In genomic region chr9:35658144-35658893, GRCh38 we compare ENCODE assay signal across 8 cellular contexts. TPM values are rescaled to one million over a fixed set of nuclear protein-coding genes. Genes with fewer than 3 reads are reported as not detected.
A peak's percentile ranks its signal among the peaks of the same experiment; 100 is the strongest.
DNase-seq lines count a peak whose midpoint lies in the region; ATAC-seq and TF ChIP-seq lines count a peak whose summit lies in the region.

A gene with protein sequence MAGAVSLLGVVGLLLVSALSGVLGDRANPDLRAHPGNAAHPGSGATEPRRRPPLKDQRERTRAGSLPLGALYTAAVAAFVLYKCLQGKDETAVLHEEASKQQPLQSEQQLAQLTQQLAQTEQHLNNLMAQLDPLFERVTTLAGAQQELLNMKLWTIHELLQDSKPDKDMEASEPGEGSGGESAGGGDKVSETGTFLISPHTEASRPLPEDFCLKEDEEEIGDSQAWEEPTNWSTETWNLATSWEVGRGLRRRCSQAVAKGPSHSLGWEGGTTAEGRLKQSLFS (plus strand): TSS chr9:35658292. CDS start chr9:35658380, 88 bp downstream.

- DNase-seq in DMS114 treated with DMSO at 0.1 percent for 48 hours (lab: John Stamatoyannopoulos, UW; ENCODE audit: unreplicated experiment) (peak; percentile 77), HuH-7.5 (ENCODE audit: low spot score) (peak; percentile 83), PC-3 (peak; percentile 81), erythroblast (lab: John Stamatoyannopoulos, UW) (peak; percentile 92 to 97)
- peak; percentile 87 for DNase-seq in activated T-cell treated with anti-CD3 and anti-CD28 coated beads, Interleukin-2, amount 50 U/mL, for 1 hour
- peak; percentile 61 for DNase-seq in stimulated activated CD8-positive, alpha-beta memory T cell treated with anti-CD3 and anti-CD28 coated beads, Interleukin-7, amount 100 ng/mL, for 24 hours (ENCODE audit: low read depth)

- H4K20me1 ChIP-seq in PC-3 (ENCODE audit: low read length), result no peaks in the 10 kb centered on the region

- POLR2A ChIA-PET in PC-3 (lab: Charles Lee; ENCODE audit: unreplicated experiment), result interaction anchor here (0.6 to 0.8 kb wide), 2 partner anchors 54 to 244 kb away, joined by 3 to 4 read pairs; no protein-coding TSS in a partner anchor

- H3K4me2 ChIP-seq in PC-3 (ENCODE audit: low read length), result peak within 1 kb of the TSS; percentile 98

- H3K27ac ChIP-seq in PC-3 (ENCODE audit: low read length), result peak within 1 kb of the TSS; percentile 98

- H3K9me3 ChIP-seq in PC-3 (ENCODE audit: low read length) (no peaks in the 10 kb centered on the region), mucosa of stomach (ENCODE audit: control insufficient read depth, low read length) (no peaks in the 10 kb centered on the region)

- H2AFZ ChIP-seq in PC-3 (ENCODE audit: low read length), result peak within 1 kb of the TSS; percentile 89

- peak; percentile 57 for TF ChIP-seq CTCF in PC-3 (conservative IDR thresholded peaks at IDR 0.05; ENCODE audit: low read depth, low read length)

- CTCF ChIA-PET in PC-3 (lab: Charles Lee), result interaction anchor here (0.6 to 1.1 kb wide), 2 partner anchors 52 to 69 kb away, joined by 3 read pairs; no protein-coding TSS in a partner anchor

- no TSS peak for BruUV-seq in PC-3 (replicated peaks; lab: Mats Ljungman, UMichigan)

- H3K79me2 ChIP-seq in PC-3 (ENCODE audit: low read length), result peaks cover 29% of the 10 kb centered on the region

- H3K4me3 ChIP-seq in PC-3 (ENCODE audit: low read length) (peak within 1 kb of the TSS; percentile 96), mucosa of stomach (ENCODE audit: low read length) (peak within 1 kb of the TSS; percentile 60)

- H3K4me1 ChIP-seq in PC-3 (ENCODE audit: insufficient read depth, low read length), result peaks cover 26% of the 10 kb centered on the region
- peaks cover 41% of the 10 kb centered on the region for H3K4me1 ChIP-seq in mucosa of stomach (ENCODE audit: control insufficient read depth, insufficient read depth, low read length)

- intact Hi-C loops in PC-3 (cut with micrococcal nuclease), result loop anchor here (2.0 to 10.0 kb wide), 3 partner anchors 39 to 136 kb away; partner anchors contain the start of gene NPR2

- peaks cover 20% of the 10 kb centered on the region for H3K36me3 ChIP-seq in PC-3 (ENCODE audit: low read depth, low read length)
- H3K36me3 ChIP-seq in mucosa of stomach (ENCODE audit: control insufficient read depth, insufficient read depth, low read length), result peaks cover 3% of the 10 kb centered on the region

- peak within 1 kb of the TSS; percentile 97 for H3K9ac ChIP-seq in PC-3 (ENCODE audit: low read length)
- H3K9ac ChIP-seq in mucosa of stomach (ENCODE audit: low read length), result peak within 1 kb of the TSS; percentile 90

- no peaks in the 10 kb centered on the region for H3K27me3 ChIP-seq in PC-3 (ENCODE audit: low read length)
- no peaks in the 10 kb centered on the region for H3K27me3 ChIP-seq in mucosa of stomach (ENCODE audit: control insufficient read depth, insufficient read depth, low read length)

- peaks cover 7% of the 10 kb centered on the region for H3F3A ChIP-seq in PC-3 (ENCODE audit: low read length, unreplicated experiment)

- H3K9me2 ChIP-seq in PC-3 (replicated peaks; ENCODE audit: low read length), result no peaks in the 10 kb centered on the region

- ATAC-seq in GM21515 (IDR thresholded peaks at IDR 0.05; ENCODE audit: unreplicated experiment) (peak; percentile 57), PC-3 (peak; percentile 60)

- TF ChIP-seq POLR2A in erythroblast (IDR thresholded peaks at IDR 0.05; ENCODE audit: low read length), result peak; percentile 85

RNA-seq across cellular contexts. Expression of the gene that starts here (rescaled TPM):
- 34.9 and 37.0 TPM in 2 replicates for total RNA-seq in PC-3 (2014; rRNA removed)

Comparison
In these comparisons a context has a peak if more than half of its experiments do, and no peak if none do; other contexts are left out.
1. Peak in every context shown above with its lines: DNase-seq, ATAC-seq, H3K4me3 ChIP-seq and H3K27ac ChIP-seq.